ENCODE assay signal across 26 cellular contexts in genomic region chr10:76563286-76563685, GRCh38.
"Had no signal": no experiment of that assay in that cellular context is flagged by ENCODE, and none has a peak within 500 bp of the region (broad histone marks: within the 10 kb centered on the region; RNA-seq: fewer than 3 reads in every experiment).

No MANE protein-coding gene starts in this region.

- FAIRE-seq: colon, islet of Langerhans, keratinocyte had no signal

- H3K27me3 ChIP-seq: dorsolateral prefrontal cortex, esophagus squamous epithelium, gastrocnemius medialis, heart right ventricle, left lung had no signal

- H3K9me3 ChIP-seq: esophagus squamous epithelium, gastrocnemius medialis, heart right ventricle, left lung, lower lobe of right lung, mucosa of descending colon had no signal

- H3K4me1 ChIP-seq: left lung had no signal

- H3K36me3 ChIP-seq: esophagus squamous epithelium, gastrocnemius medialis, heart right ventricle, left lung, lower lobe of right lung had no signal

- H3K4me3 ChIP-seq: coronary artery, dorsolateral prefrontal cortex, esophagus squamous epithelium, gastrocnemius medialis, heart right ventricle, left lung, lower lobe of right lung, mucosa of descending colon had no signal

- H3K27ac ChIP-seq: coronary artery, dorsolateral prefrontal cortex, epithelial cell of prostate, esophagus squamous epithelium, gastrocnemius medialis, heart right ventricle, left lung, lower lobe of right lung had no signal

- DNase-seq: dermis blood vessel endothelial cell; dorsolateral prefrontal cortex; effector CD4-positive, alpha-beta T cell; effector memory CD4-positive, alpha-beta T cell; erythroblast; esophagus squamous epithelium; foreskin fibroblast; foreskin melanocyte; gastrocnemius medialis; glutamatergic neuron; head of caudate nucleus; heart right ventricle; hippocampal formation; left cardiac atrium; left lung; left ventricle myocardium superior; lower lobe of right lung; mesenchymal stem cell; mucosa of descending colon; naive B cell had no signal

- ATAC-seq: esophagus mucosa, gastrocnemius medialis, heart right ventricle, left cardiac atrium, left lung, left ventricle myocardium superior, lower lobe of right lung, mucosa of descending colon had no signal
